In the genomic region with DNA sequence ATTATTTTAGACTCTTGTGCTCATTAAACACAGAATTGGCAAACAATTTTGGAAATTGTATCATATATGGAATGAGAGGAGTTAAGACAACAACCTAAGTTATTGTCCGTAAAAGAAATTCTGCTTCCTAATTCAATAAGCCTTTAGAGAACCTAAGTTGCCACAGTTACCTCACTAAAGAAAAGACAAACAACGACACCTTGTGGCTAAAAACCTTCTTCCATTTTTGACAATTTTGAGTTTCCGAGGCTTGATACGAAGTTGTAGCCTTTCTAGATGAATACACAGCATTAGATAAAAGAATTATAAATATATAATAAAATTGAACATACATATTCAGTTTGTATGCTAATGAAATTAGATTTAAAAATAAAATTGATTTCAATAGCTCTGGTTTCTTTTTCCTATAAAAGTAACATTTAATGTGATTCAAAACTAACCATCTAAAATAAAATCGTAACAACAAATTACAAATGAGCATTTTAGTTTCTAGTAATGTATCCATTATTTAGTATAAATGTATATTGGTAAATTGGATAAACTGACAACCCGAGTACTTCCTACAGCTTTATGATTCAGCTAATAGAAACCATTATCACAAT, we compare ENCODE assay signal across 8 cellular contexts.
DNase-seq lines count a peak whose midpoint lies in the region; ATAC-seq and TF ChIP-seq lines count a peak whose summit lies in the region.

No MANE protein-coding gene starts in this region.

- H3K4me3 ChIP-seq in body of pancreas, result no peak overlapping the region
- no peak overlapping the region for H3K4me3 ChIP-seq in liver (ENCODE audit: low read depth in 1 of 3, low read length in 3 of 3)

- WGBS in body of pancreas, 2 donors, result 21 to 24% methylated on average over 6 of the region's 6 CpGs
- WGBS in liver, result 30% methylated on average over 6 of the region's 6 CpGs

- H3K9ac ChIP-seq in liver (ENCODE audit: low read depth in 1 of 2, low read length in 2 of 2), result peak overlapping the region in 1 of 2 donors; percentile 28

- no peaks in the 10 kb centered on the region for H3K36me3 ChIP-seq in body of pancreas (replicated peaks in 1 of 2; ENCODE audit: insufficient read depth in 1 of 2, low read depth in 2 of 2)
- H3K36me3 ChIP-seq in liver (ENCODE audit: control insufficient read depth in 4 of 4, insufficient read depth in 3 of 4, low read depth in 1 of 4, low read length in 3 of 4), result no peaks in the 10 kb centered on the region

- intact Hi-C loops in body of pancreas (cut with DNase I), result no loop called here

- H3K27me3 ChIP-seq in body of pancreas (no peaks in the 10 kb centered on the region), liver (ENCODE audit: control insufficient read depth in 4 of 4, insufficient read depth in 4 of 4, low read length in 3 of 4) (no peaks in the 10 kb centered on the region)

- no peak for TF ChIP-seq POLR2A in body of pancreas (IDR thresholded peaks at IDR 0.05)

- H3K9me3 ChIP-seq in body of pancreas (no peaks in the 10 kb centered on the region), liver (ENCODE audit: control insufficient read depth in 4 of 4, low read length in 3 of 4) (peaks cover 0 to 3% (median 0%) of the 10 kb centered on the region in 4 donors)

- TF ChIP-seq CTCF in body of pancreas (IDR thresholded peaks at IDR 0.05), result peak in 6 of 7 experiments; percentile 28 to 53 (median 40)
- TF ChIP-seq CTCF in liver (IDR thresholded peaks at IDR 0.05; ENCODE audit: low read depth, low read length, missing input control), result peak; percentile 51
- TF ChIP-seq CTCF in omental fat pad (IDR thresholded peaks at IDR 0.05), result no peak

- H3K27ac ChIP-seq in body of pancreas (no peak overlapping the region), liver (ENCODE audit: low read depth in 1 of 2, low read length in 2 of 2) (no peak overlapping the region)

- ATAC-seq in body of pancreas, result no peak
- no peak for ATAC-seq in GM21423 (IDR thresholded peaks at IDR 0.05; ENCODE audit: unreplicated experiment)
- ATAC-seq in omental fat pad (ENCODE audit: low FRiP score), result no peak

- peak; percentile 45 for DNase-seq in EL
- peak; percentile 67 for DNase-seq in HCEC 1CT
- DNase-seq in NCI-H2081 (lab: John Stamatoyannopoulos, UW), result peak; percentile 48 to 74
- DNase-seq in body of pancreas, result no peak
- DNase-seq in omental fat pad (ENCODE audit: low spot score), result no peak
- no peak for DNase-seq in HuH-7.5 (ENCODE audit: low spot score)

- TF ChIP-seq RAD21 in liver (IDR thresholded peaks at IDR 0.05), result peak; percentile 79 to 82

- H3K4me1 ChIP-seq in body of pancreas (no peaks in the 10 kb centered on the region), liver (ENCODE audit: control insufficient read depth in 4 of 4, insufficient read depth in 4 of 4, low read length in 3 of 4) (peaks cover 3 to 45% (median 39%) of the 10 kb centered on the region in 4 donors)

TF ChIP-seq in liver, 16 proteins besides CTCF, POLR2A, EP300 and RAD21:
- TF ChIP-seq SP1 (IDR thresholded peaks at IDR 0.05) (no peak), HNF4G (IDR thresholded peaks at IDR 0.05) (no peak), YY1 (IDR thresholded peaks at IDR 0.05) (no peak), EGR1 (IDR thresholded peaks at IDR 0.05; ENCODE audit: low read depth in 2 of 2) (no peak)
- TF ChIP-seq, protein P1, sequence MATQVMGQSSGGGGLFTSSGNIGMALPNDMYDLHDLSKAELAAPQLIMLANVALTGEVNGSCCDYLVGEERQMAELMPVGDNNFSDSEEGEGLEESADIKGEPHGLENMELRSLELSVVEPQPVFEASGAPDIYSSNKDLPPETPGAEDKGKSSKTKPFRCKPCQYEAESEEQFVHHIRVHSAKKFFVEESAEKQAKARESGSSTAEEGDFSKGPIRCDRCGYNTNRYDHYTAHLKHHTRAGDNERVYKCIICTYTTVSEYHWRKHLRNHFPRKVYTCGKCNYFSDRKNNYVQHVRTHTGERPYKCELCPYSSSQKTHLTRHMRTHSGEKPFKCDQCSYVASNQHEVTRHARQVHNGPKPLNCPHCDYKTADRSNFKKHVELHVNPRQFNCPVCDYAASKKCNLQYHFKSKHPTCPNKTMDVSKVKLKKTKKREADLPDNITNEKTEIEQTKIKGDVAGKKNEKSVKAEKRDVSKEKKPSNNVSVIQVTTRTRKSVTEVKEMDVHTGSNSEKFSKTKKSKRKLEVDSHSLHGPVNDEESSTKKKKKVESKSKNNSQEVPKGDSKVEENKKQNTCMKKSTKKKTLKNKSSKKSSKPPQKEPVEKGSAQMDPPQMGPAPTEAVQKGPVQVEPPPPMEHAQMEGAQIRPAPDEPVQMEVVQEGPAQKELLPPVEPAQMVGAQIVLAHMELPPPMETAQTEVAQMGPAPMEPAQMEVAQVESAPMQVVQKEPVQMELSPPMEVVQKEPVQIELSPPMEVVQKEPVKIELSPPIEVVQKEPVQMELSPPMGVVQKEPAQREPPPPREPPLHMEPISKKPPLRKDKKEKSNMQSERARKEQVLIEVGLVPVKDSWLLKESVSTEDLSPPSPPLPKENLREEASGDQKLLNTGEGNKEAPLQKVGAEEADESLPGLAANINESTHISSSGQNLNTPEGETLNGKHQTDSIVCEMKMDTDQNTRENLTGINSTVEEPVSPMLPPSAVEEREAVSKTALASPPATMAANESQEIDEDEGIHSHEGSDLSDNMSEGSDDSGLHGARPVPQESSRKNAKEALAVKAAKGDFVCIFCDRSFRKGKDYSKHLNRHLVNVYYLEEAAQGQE (IDR thresholded peaks at IDR 0.05), result no peak

Comparison
In these comparisons a context has a peak if more than half of its experiments do, and no peak if none do; other contexts are left out.
1. DNase-seq: peak in EL (single experiment), HCEC 1CT (single experiment) and NCI-H2081 (2 of 2); none in body of pancreas (0 of 4), omental fat pad (single experiment) and HuH-7.5 (single experiment).
2. CTCF ChIP-seq: peak in body of pancreas (6 of 7) and liver (single experiment); none in omental fat pad (0 of 3).